ENCODE assay signal across 17 cellular contexts in the genomic region with DNA sequence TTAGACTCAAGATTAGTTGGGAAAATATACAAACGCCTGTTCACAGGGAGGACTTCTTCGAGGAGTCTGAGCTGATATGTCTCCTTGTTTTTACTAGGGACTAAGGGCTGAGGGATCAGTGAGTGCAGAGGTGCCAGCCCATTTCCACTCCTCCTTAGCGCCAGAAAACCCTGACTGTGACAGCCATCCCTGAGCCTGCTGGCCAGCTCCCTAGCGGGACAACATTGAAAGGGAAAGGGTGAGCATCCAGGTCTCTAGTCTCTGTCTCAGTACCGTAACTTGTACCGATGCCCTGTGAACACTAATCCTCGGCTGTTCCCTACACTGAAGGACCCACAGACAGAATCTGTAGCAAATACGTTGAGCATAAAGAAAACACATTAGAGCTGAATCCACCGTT.
"Had no signal": no experiment of that assay in that cellular context is flagged by ENCODE, and none has a peak within 500 bp of the region (broad histone marks: within the 10 kb centered on the region; RNA-seq: fewer than 3 reads in every experiment).

No MANE protein-coding gene starts in this region.

- H3K36me3 ChIP-seq: gastroesophageal sphincter, suprapubic skin, upper lobe of left lung had no signal

- H3K27ac Mint-ChIP-seq: activated naive CD4-positive, alpha-beta T cell treated with anti-CD3 and anti-CD28 coated beads for 36 hours; activated T-helper 17 cell treated with anti-CD3 and anti-CD28 coated beads, Interleukin-2, amount 50 U/mL, for 72 hours had no signal

- H3K4me1 Mint-ChIP-seq: activated T-helper 17 cell treated with anti-CD3 and anti-CD28 coated beads, Interleukin-2, amount 50 U/mL, for 72 hours had no signal

- H3K27me3 Mint-ChIP-seq: activated T-helper 17 cell treated with anti-CD3 and anti-CD28 coated beads, Interleukin-2, amount 50 U/mL, for 72 hours had no signal

- H3K4me1 ChIP-seq: gastroesophageal sphincter, parathyroid adenoma, suprapubic skin, upper lobe of left lung had no signal

- H3K27ac ChIP-seq: epithelial cell of prostate, gastroesophageal sphincter, parathyroid adenoma, suprapubic skin, upper lobe of left lung had no signal

- ATAC-seq: activated T-helper 17 cell treated with anti-CD3 and anti-CD28 coated beads, Interleukin-2, amount 50 U/mL, for 72 hours; gastroesophageal sphincter; stimulated activated naive CD8-positive, alpha-beta T cell treated with anti-CD3 and anti-CD28 coated beads, Interleukin-15, Interleukin-2, amounts not matched to agents 100 U/mL and 50 U/mL, for 24 hours had no signal

- H3K4me3 ChIP-seq: gastroesophageal sphincter, suprapubic skin, upper lobe of left lung had no signal

- H3K9me3 ChIP-seq: gastroesophageal sphincter, suprapubic skin, upper lobe of left lung had no signal

- H3K4me3 Mint-ChIP-seq: activated naive CD4-positive, alpha-beta T cell treated with anti-CD3 and anti-CD28 coated beads for 36 hours; activated T-helper 17 cell treated with anti-CD3 and anti-CD28 coated beads, Interleukin-2, amount 50 U/mL, for 72 hours; neural crest cell had no signal

- DNase-seq: activated CD4-positive, alpha-beta T cell treated with anti-CD3 and anti-CD28 coated beads for 48 hours; activated naive CD4-positive, alpha-beta T cell treated with anti-CD3 and anti-CD28 coated beads for 36 hours; activated T-cell treated with anti-CD3 and anti-CD28 coated beads for 4 hours; central memory CD4-positive, alpha-beta T cell; cortex of kidney; effector memory CD4-positive, alpha-beta T cell; kidney glomerular epithelial cell; stimulated activated CD4-positive, alpha-beta T cell treated with anti-CD3 and anti-CD28 coated beads, Interleukin-4, amount 100 ng/mL, for 1 hour; stimulated activated CD8-positive, alpha-beta memory T cell treated with anti-CD3 and anti-CD28 coated beads, Interleukin-4, amount 100 ng/mL, for 48 hours; stimulated activated naive CD8-positive, alpha-beta T cell treated with anti-CD3 and anti-CD28 coated beads, Interleukin-15, Interleukin-2, amounts not matched to agents 100 U/mL and 50 U/mL, for 24 hours had no signal

- H3K27me3 ChIP-seq: gastroesophageal sphincter, suprapubic skin, upper lobe of left lung had no signal
